ENCODE assay signal across 1 cellular context in genomic region chr9:98706651-98707103, GRCh38.
TF ChIP-seq lines count a peak whose summit lies in the region.

No MANE protein-coding gene starts in this region.

TF ChIP-seq in SK-N-SH, 30 proteins besides CTCF, POLR2A, EP300 and RAD21 (continued from another document):
- no peak for TF ChIP-seq RXRA (IDR thresholded peaks at IDR 0.05; ENCODE audit: borderline replicate concordance, low read depth)
- no peak for TF ChIP-seq JUND (IDR thresholded peaks at IDR 0.05)
- TF ChIP-seq NRF1 (IDR thresholded peaks at IDR 0.05; ENCODE audit: low read depth, low read length) = no peak
- no peak for TF ChIP-seq RFX5 (IDR thresholded peaks at IDR 0.05; ENCODE audit: low read length)
TF ChIP-seq in SK-N-SH: peak in this region for 0.
